8 cellular contexts compared by ENCODE assay signal in the genomic region with DNA sequence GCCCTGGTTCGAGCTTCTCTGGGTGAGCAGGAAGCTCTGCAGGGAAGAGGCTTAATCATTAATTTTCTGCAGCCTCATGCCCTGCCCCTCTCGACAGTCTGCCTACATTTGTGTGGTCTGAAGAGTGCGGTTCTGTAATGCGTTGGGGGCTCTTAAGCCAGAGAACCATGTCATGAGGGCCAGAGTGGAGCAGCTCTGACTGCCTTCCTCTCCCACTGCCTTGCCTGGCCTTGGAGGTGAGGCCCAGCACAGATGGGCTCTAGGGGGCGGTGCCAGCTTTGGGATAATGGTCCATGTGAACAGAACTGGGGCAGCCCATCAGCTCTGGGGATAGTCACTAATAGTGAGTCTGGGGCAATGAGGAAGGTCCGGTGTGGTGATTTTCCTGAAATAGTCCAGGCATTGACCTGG. TPM values are rescaled to one million over a fixed set of nuclear protein-coding genes. Genes with fewer than 3 reads are reported as not detected.
A peak's percentile ranks its signal among the peaks of the same experiment; 100 is the strongest.
DNase-seq lines count a peak whose midpoint lies in the region; ATAC-seq and TF ChIP-seq lines count a peak whose summit lies in the region.
"Had no signal": no experiment of that assay in that cellular context is flagged by ENCODE, and none has a peak within 500 bp of the region (broad histone marks: within the 10 kb centered on the region; RNA-seq: fewer than 3 reads in every experiment).

No MANE protein-coding gene starts in this region.

- peaks cover 0 to 10% of the 10 kb centered on the region in 2 donors for H3K27me3 ChIP-seq in naive thymus-derived CD4-positive, alpha-beta T cell (ENCODE audit: control insufficient read depth in 2 of 2, insufficient read depth in 2 of 2, low read length in 2 of 2)

- no peaks in the 10 kb centered on the region for H3K36me3 Mint-ChIP-seq in activated naive CD8-positive, alpha-beta T cell treated with anti-CD3 and anti-CD28 coated beads, Interleukin-2, amount 50 U/mL, for 24 hours (ENCODE audit: low read depth)
- H3K36me3 Mint-ChIP-seq in naive thymus-derived CD4-positive, alpha-beta T cell: no peaks in the 10 kb centered on the region
- no peaks in the 10 kb centered on the region for H3K36me3 Mint-ChIP-seq in activated T-helper 1 cell treated with anti-CD3 and anti-CD28 coated beads, Interleukin-12 subunit alpha, Interleukin-12 subunit beta, Interleukin-2, Interleukin-4 antibody, amounts not matched to agents 30 ng/mL and 10 ng/mL and 1 ng/mL, durations not matched to agents 14 hours and 24 hours and 36 hours (ENCODE audit: low read depth)

- peak; percentile 27 for ATAC-seq in activated naive CD8-positive, alpha-beta T cell treated with anti-CD3 and anti-CD28 coated beads, Interleukin-2, amount 50 U/mL, for 24 hours
- no peak for ATAC-seq in naive thymus-derived CD4-positive, alpha-beta T cell

- H3K4me3 Mint-ChIP-seq in activated naive CD8-positive, alpha-beta T cell treated with anti-CD3 and anti-CD28 coated beads, Interleukin-2, amount 50 U/mL, for 24 hours: no peak overlapping the region
- H3K4me3 Mint-ChIP-seq in naive thymus-derived CD4-positive, alpha-beta T cell: peak overlapping the region in 9 of 10 donors; percentile 70 to 98 (median 84)
- no peak overlapping the region for H3K4me3 Mint-ChIP-seq in activated T-helper 1 cell treated with anti-CD3 and anti-CD28 coated beads, Interleukin-12 subunit alpha, Interleukin-12 subunit beta, Interleukin-2, Interleukin-4 antibody, amounts not matched to agents 30 ng/mL and 10 ng/mL and 1 ng/mL, durations not matched to agents 14 hours and 24 hours and 36 hours

- no peaks in the 10 kb centered on the region for H3K9me3 ChIP-seq in HEK293 (ENCODE audit: control insufficient read depth, insufficient read depth, low read depth, low read length)
- no peaks in the 10 kb centered on the region for H3K9me3 ChIP-seq in naive thymus-derived CD4-positive, alpha-beta T cell (ENCODE audit: control insufficient read depth in 2 of 3, low read length in 3 of 3)

- 0 out of 2 replicates have a peak overlapping the region, but pooled peaks have one; percentile 29 for H3K27ac ChIP-seq in HEK293 (ENCODE audit: extremely low read depth, low read depth, low read length)
- no peak overlapping the region for H3K27ac ChIP-seq in naive thymus-derived CD4-positive, alpha-beta T cell (ENCODE audit: low read depth, low read length)

- no peak overlapping the region for H3K27ac Mint-ChIP-seq in activated naive CD8-positive, alpha-beta T cell treated with anti-CD3 and anti-CD28 coated beads, Interleukin-2, amount 50 U/mL, for 24 hours
- H3K27ac Mint-ChIP-seq in naive thymus-derived CD4-positive, alpha-beta T cell: no peak overlapping the region
- no peak overlapping the region for H3K27ac Mint-ChIP-seq in activated T-helper 1 cell treated with anti-CD3 and anti-CD28 coated beads, Interleukin-12 subunit alpha, Interleukin-12 subunit beta, Interleukin-2, Interleukin-4 antibody, amounts not matched to agents 30 ng/mL and 10 ng/mL and 1 ng/mL, durations not matched to agents 14 hours and 24 hours and 36 hours

- H3K4me3 ChIP-seq in HEK293 (ENCODE audit: low read depth, low read length): no peak overlapping the region
- no peak overlapping the region for H3K4me3 ChIP-seq in naive thymus-derived CD4-positive, alpha-beta T cell (ENCODE audit: low read length)

- POLR2A ChIA-PET in HEK293 (lab: Yijun Ruan, JAX): no interaction called here
- POLR2A ChIA-PET in naive thymus-derived CD4-positive, alpha-beta T cell (lab: Charles Lee): interaction anchor here (0.8 kb wide), 1 partner anchor 72 kb away, joined by 3 read pairs; the partner anchor contains the start of gene MICU2

- TF ChIP-seq CTCF in HEK293 (tag by site-specific recombination; IDR thresholded peaks at IDR 0.05) (peak; percentile 41; the same call in 1 of the 2 replicates), GM13976 (IDR thresholded peaks at IDR 0.05; ENCODE audit: borderline replicate concordance, control extremely low read depth, extremely low read depth, insufficient read depth, missing control alignments) (no peak)

- H3K9me3 Mint-ChIP-seq in activated naive CD8-positive, alpha-beta T cell treated with anti-CD3 and anti-CD28 coated beads, Interleukin-2, amount 50 U/mL, for 24 hours: no peaks in the 10 kb centered on the region
- H3K9me3 Mint-ChIP-seq in naive thymus-derived CD4-positive, alpha-beta T cell: no peaks in the 10 kb centered on the region
- no peaks in the 10 kb centered on the region for H3K9me3 Mint-ChIP-seq in activated T-helper 1 cell treated with anti-CD3 and anti-CD28 coated beads, Interleukin-12 subunit alpha, Interleukin-12 subunit beta, Interleukin-2, Interleukin-4 antibody, amounts not matched to agents 30 ng/mL and 10 ng/mL and 1 ng/mL, durations not matched to agents 14 hours and 24 hours and 36 hours

- peaks cover 0 to 7% of the 10 kb centered on the region in 2 experiments; a peak in 2 of 3 replicates for H3K36me3 ChIP-seq in HEK293 (ENCODE audit: control insufficient read depth in 2 of 2, insufficient read depth in 1 of 2, low read length in 2 of 2)
- H3K36me3 ChIP-seq in naive thymus-derived CD4-positive, alpha-beta T cell (ENCODE audit: control insufficient read depth in 2 of 3, insufficient read depth in 3 of 3, low read length in 3 of 3): no peaks in the 10 kb centered on the region

- H3K27me3 Mint-ChIP-seq in activated naive CD8-positive, alpha-beta T cell treated with anti-CD3 and anti-CD28 coated beads, Interleukin-2, amount 50 U/mL, for 24 hours: peaks cover 39% of the 10 kb centered on the region
- H3K27me3 Mint-ChIP-seq in naive thymus-derived CD4-positive, alpha-beta T cell: peaks cover 6 to 75% (median 24%) of the 10 kb centered on the region in 5 donors
- peaks cover 56% of the 10 kb centered on the region for H3K27me3 Mint-ChIP-seq in activated T-helper 1 cell treated with anti-CD3 and anti-CD28 coated beads, Interleukin-12 subunit alpha, Interleukin-12 subunit beta, Interleukin-2, Interleukin-4 antibody, amounts not matched to agents 30 ng/mL and 10 ng/mL and 1 ng/mL, durations not matched to agents 14 hours and 24 hours and 36 hours (ENCODE audit: insufficient read depth)

- intact Hi-C loops in naive thymus-derived CD4-positive, alpha-beta T cell (cut with micrococcal nuclease): loop anchor here (10.0 kb wide), 4 partner anchors 168 to 488 kb away; partner anchors contain the start of gene ZDHHC20 (in 1 of the 2)
- intact Hi-C loops in activated T-helper 1 cell treated with anti-CD3 and anti-CD28 coated beads, Interleukin-12 subunit alpha, Interleukin-12 subunit beta, Interleukin-2, Interleukin-4 antibody, amounts not matched to agents 30 ng/mL and 10 ng/mL and 1 ng/mL, durations not matched to agents 14 hours and 24 hours and 36 hours (cut with micrococcal nuclease): loop anchor here (10.0 kb wide), 1 partner anchor 438 kb away; no protein-coding TSS in a partner anchor

- no peaks in the 10 kb centered on the region; the same call in 1 of the 2 replicates for H3K4me1 ChIP-seq in HEK293 (ENCODE audit: control insufficient read depth, insufficient read depth, low read length)
- peaks cover 14 to 24% of the 10 kb centered on the region in 2 donors for H3K4me1 ChIP-seq in naive thymus-derived CD4-positive, alpha-beta T cell (ENCODE audit: control insufficient read depth in 2 of 2, insufficient read depth in 2 of 2, low read length in 2 of 2)

- H3K4me1 Mint-ChIP-seq in activated naive CD8-positive, alpha-beta T cell treated with anti-CD3 and anti-CD28 coated beads, Interleukin-2, amount 50 U/mL, for 24 hours: peaks cover 29% of the 10 kb centered on the region
- peaks cover 15 to 34% (median 27%) of the 10 kb centered on the region in 7 donors for H3K4me1 Mint-ChIP-seq in naive thymus-derived CD4-positive, alpha-beta T cell
- H3K4me1 Mint-ChIP-seq in activated T-helper 1 cell treated with anti-CD3 and anti-CD28 coated beads, Interleukin-12 subunit alpha, Interleukin-12 subunit beta, Interleukin-2, Interleukin-4 antibody, amounts not matched to agents 30 ng/mL and 10 ng/mL and 1 ng/mL, durations not matched to agents 14 hours and 24 hours and 36 hours (ENCODE audit: low read depth): peaks cover 17% of the 10 kb centered on the region

- CTCF ChIA-PET in HEK293 (lab: Yijun Ruan, JAX): interaction anchor here (0.6 to 1.4 kb wide), 5 partner anchors 39 to 350 kb away, joined by 3 to 5 read pairs (median 3); no protein-coding TSS in a partner anchor
- CTCF ChIA-PET in naive thymus-derived CD4-positive, alpha-beta T cell (lab: Charles Lee): interaction anchor here (0.6 to 1.6 kb wide), 4 partner anchors 15 to 601 kb away, joined by 3 to 6 read pairs (median 3); no protein-coding TSS in a partner anchor

- DNase-seq in DMS153 (lab: John Stamatoyannopoulos, UW): peak; percentile 58
- peak; percentile 23 for DNase-seq in activated naive CD8-positive, alpha-beta T cell treated with anti-CD3 and anti-CD28 coated beads, Interleukin-2, amount 50 U/mL, for 24 hours
- DNase-seq in naive thymus-derived CD4-positive, alpha-beta T cell: no peak
- no peak for DNase-seq in superior temporal gyrus (ENCODE audit: extremely low spot score)
- no peak for DNase-seq in GM13976 (ENCODE audit: low spot score)
- DNase-seq in activated T-helper 1 cell treated with anti-CD3 and anti-CD28 coated beads, Interleukin-12 subunit alpha, Interleukin-12 subunit beta, Interleukin-2, Interleukin-4 antibody, amounts not matched to agents 30 ng/mL and 10 ng/mL and 1 ng/mL, durations not matched to agents 14 hours and 24 hours and 36 hours (ENCODE audit: low spot score): no peak
- DNase-seq: NCI-H1105 had no signal

- in situ Hi-C loops in GM13976 (cut with MboI; ENCODE audit: low sequenced_read_pairs, unreplicated experiment): no loop called here

TF ChIP-seq in HEK293, 187 proteins besides CTCF, POLR2A, EP300 and RAD21 (continues in another document):
- peak; percentile 61 for TF ChIP-seq ZNF654 (tag by site-specific recombination; IDR thresholded peaks at IDR 0.05; ENCODE audit: low read depth)

RNA-seq across cellular contexts. Expression of gene FGF9, which starts 5.7 kb away (rescaled TPM):
- 1 to 10 TPM in 4 of 5 experiments, under 1 TPM in 1; 0.19 to 5.6 (median 2.0) TPM for total RNA-seq in naive thymus-derived CD4-positive, alpha-beta T cell
- 1 to 10 TPM; 1.2 to 3.1 TPM for polyA plus RNA-seq in naive thymus-derived CD4-positive, alpha-beta T cell
- 0.23 and 0.47 TPM in 2 replicates for total RNA-seq in activated T-helper 1 cell treated with anti-CD3 and anti-CD28 coated beads, Interleukin-12 subunit alpha, Interleukin-12 subunit beta, Interleukin-2, Interleukin-4 antibody, amounts not matched to agents 30 ng/mL and 10 ng/mL and 1 ng/mL, durations not matched to agents 14 hours and 24 hours and 36 hours

Comparison
In these comparisons a context has a peak if more than half of its experiments do, and no peak if none do; other contexts are left out.
1. DNase-seq: peak in DMS153 (single experiment) and activated naive CD8-positive, alpha-beta T cell treated with anti-CD3 and anti-CD28 coated beads, Interleukin-2, amount 50 U/mL, for 24 hours (single experiment); none in naive thymus-derived CD4-positive, alpha-beta T cell (0 of 9), superior temporal gyrus (single experiment), GM13976 (single experiment) and activated T-helper 1 cell treated with anti-CD3 and anti-CD28 coated beads, Interleukin-12 subunit alpha, Interleukin-12 subunit beta, Interleukin-2, Interleukin-4 antibody, amounts not matched to agents 30 ng/mL and 10 ng/mL and 1 ng/mL, durations not matched to agents 14 hours and 24 hours and 36 hours (single experiment).
2. H3K4me3 Mint-ChIP-seq: peak in naive thymus-derived CD4-positive, alpha-beta T cell (9 of 10); none in activated naive CD8-positive, alpha-beta T cell treated with anti-CD3 and anti-CD28 coated beads, Interleukin-2, amount 50 U/mL, for 24 hours (single experiment) and activated T-helper 1 cell treated with anti-CD3 and anti-CD28 coated beads, Interleukin-12 subunit alpha, Interleukin-12 subunit beta, Interleukin-2, Interleukin-4 antibody, amounts not matched to agents 30 ng/mL and 10 ng/mL and 1 ng/mL, durations not matched to agents 14 hours and 24 hours and 36 hours (single experiment).